23 cellular contexts compared by ENCODE assay signal in genomic region chr7:42314696-42315095, GRCh38.
DNase-seq lines count a peak whose midpoint lies in the region; ATAC-seq and TF ChIP-seq lines count a peak whose summit lies in the region.
"Had no signal": no experiment of that assay in that cellular context is flagged by ENCODE, and none has a peak within 500 bp of the region (broad histone marks: within the 10 kb centered on the region; RNA-seq: fewer than 3 reads in every experiment).

No MANE protein-coding gene starts in this region.

- 86 to 87% (median 86%) methylated on average over 1 of the region's 1 CpG for WGBS in psoas muscle, 3 donors

- H3K36me3 ChIP-seq in A673 (ENCODE audit: insufficient read depth, low read length, poor library complexity, severe bottlenecking) (no peaks in the 10 kb centered on the region), psoas muscle (ENCODE audit: insufficient read depth in 1 of 2, low read depth in 1 of 2) (no peaks in the 10 kb centered on the region)
- H3K36me3 ChIP-seq: gastrocnemius medialis, upper lobe of right lung had no signal

- peak; percentile 36 for DNase-seq in A673 (ENCODE audit: low spot score)
- peak; percentile 63 for DNase-seq in H4 (ENCODE audit: low spot score)
- DNase-seq in SW480 (ENCODE audit: low spot score): peak; percentile 43
- peak; percentile 28 for DNase-seq in kidney glomerular epithelial cell (lab: John Stamatoyannopoulos, UW)
- no peak for DNase-seq in posterior cingulate gyrus
- no peak for DNase-seq in dorsolateral prefrontal cortex
- no peak for DNase-seq in psoas muscle
- DNase-seq: activated naive CD4-positive, alpha-beta T cell treated with anti-CD3 and anti-CD28 coated beads, Interleukin-2, amount 50 U/mL, for 16 hours; cerebellar nuclear complex; effector CD4-positive, alpha-beta T cell; erythroblast; gastrocnemius medialis; H7; NCI-H1694 treated with DMSO at 0.1 percent for 48 hours; NCI-H2171 treated with DMSO at 0.1 percent for 48 hours; NCI-H524 treated with DMSO at 0.1 percent for 48 hours; OCI-M1; upper lobe of right lung had no signal

- H3K9me3 ChIP-seq in A673 (ENCODE audit: low read depth, low read length, poor library complexity, severe bottlenecking) (peaks cover 12% of the 10 kb centered on the region), psoas muscle (peaks cover 12% of the 10 kb centered on the region)
- H3K9me3 ChIP-seq: gastrocnemius medialis, upper lobe of right lung had no signal

- intact Hi-C loops in A673 (cut with micrococcal nuclease; ENCODE audit: unreplicated experiment): no loop called here
- intact Hi-C loops in posterior cingulate gyrus (cut with DNase I): no loop called here
- intact Hi-C loops in dorsolateral prefrontal cortex (cut with DNase I): no loop called here
- intact Hi-C loops in psoas muscle (cut with DNase I): no loop called here

- H3K27me3 ChIP-seq in A673 (replicated peaks; ENCODE audit: insufficient read depth, low read depth, low read length, poor library complexity) (no peaks in the 10 kb centered on the region), dorsolateral prefrontal cortex (peaks cover 0 to 13% (median 0%) of the 10 kb centered on the region in 45 donors), psoas muscle (ENCODE audit: insufficient read depth in 3 of 3, low read length in 2 of 3) (no peaks in the 10 kb centered on the region)
- H3K27me3 ChIP-seq: gastrocnemius medialis, hepatocyte, upper lobe of right lung had no signal

- BruUV-seq in A673 (replicated peaks; lab: Mats Ljungman, UMichigan): no TSS peak

- TF ChIP-seq CTCF in A673 (conservative IDR thresholded peaks at IDR 0.05; ENCODE audit: low read depth, low read length) (no peak), dorsolateral prefrontal cortex (IDR thresholded peaks at IDR 0.05 in 54 of 56, conservative IDR thresholded peaks at IDR 0.05 in 2 of 56; ENCODE audit: low read depth in 1 of 56, partially characterized antibody in 56 of 56) (no peak), psoas muscle (IDR thresholded peaks at IDR 0.05) (no peak)

- CTCF ChIA-PET in A673 (lab: Charles Lee): no interaction called here

- ATAC-seq in GM21390 (IDR thresholded peaks at IDR 0.05; ENCODE audit: unreplicated experiment) (no peak), psoas muscle (no peak)
- ATAC-seq: gastrocnemius medialis, Right ventricle myocardium inferior, upper lobe of right lung, WTC11 had no signal

- H3K27ac ChIP-seq in A673 (ENCODE audit: low read depth, low read length, poor library complexity, severe bottlenecking) (peak overlapping the region; percentile 51), dorsolateral prefrontal cortex (no peak overlapping the region), psoas muscle (no peak overlapping the region)
- H3K27ac ChIP-seq: 22Rv1, gastrocnemius medialis, upper lobe of right lung had no signal

- H3K4me3 ChIP-seq in A673 (ENCODE audit: low read depth, low read length, poor library complexity, severe bottlenecking) (no peak overlapping the region), dorsolateral prefrontal cortex (peak overlapping the region in 1 of 59 donors; percentile 21), psoas muscle (no peak overlapping the region)
- H3K4me3 ChIP-seq: gastrocnemius medialis, hepatocyte, upper lobe of right lung had no signal

- H3K4me1 ChIP-seq in A673 (ENCODE audit: insufficient read depth, low read length, poor library complexity, severe bottlenecking) (peaks cover 41% of the 10 kb centered on the region), psoas muscle (no peaks in the 10 kb centered on the region)
- H3K4me1 ChIP-seq: gastrocnemius medialis, upper lobe of right lung had no signal

- POLR2A ChIA-PET in A673 (lab: Charles Lee; ENCODE audit: low non-redundant PET): no interaction called here

Comparison
In these comparisons a context has a peak if more than half of its experiments do, and no peak if none do; other contexts are left out.
1. DNase-seq: peak in A673 (single experiment), H4 (single experiment), SW480 (single experiment) and kidney glomerular epithelial cell (single experiment); none in posterior cingulate gyrus (0 of 10), dorsolateral prefrontal cortex (0 of 10) and psoas muscle (0 of 2).